8 cellular contexts compared by ENCODE assay signal in genomic region chr1:179883739-179884138, GRCh38. TPM values are rescaled to one million over a fixed set of nuclear protein-coding genes. Genes with fewer than 3 reads are reported as not detected.
DNase-seq lines count a peak whose midpoint lies in the region; ATAC-seq and TF ChIP-seq lines count a peak whose summit lies in the region.

No MANE protein-coding gene starts in this region.

- peak overlapping the region; percentile 70 for H3K4me3 ChIP-seq in AG04450 (ENCODE audit: low read depth, low read length)
- peak overlapping the region; percentile 79 for H3K4me3 ChIP-seq in OCI-LY7 (ENCODE audit: low read depth, low read length, poor library complexity, severe bottlenecking)

- CTCF ChIA-PET in AG04450 (lab: Charles Lee) (interaction anchor here (0.6 to 1.8 kb wide), 4 partner anchors 9 to 371 kb away, joined by 3 to 5 read pairs (median 3); no protein-coding TSS in a partner anchor), OCI-LY7 (lab: Charles Lee; ENCODE audit: unreplicated experiment) (no interaction called here)

- POLR2A ChIA-PET in AG04450 (lab: Yijun Ruan, JAX) (interaction anchor here (0.6 kb wide), 2 partner anchors 18 to 252 kb away, joined by 3 read pairs; no protein-coding TSS in a partner anchor), OCI-LY7 (lab: Charles Lee) (interaction anchor here (0.6 to 2.1 kb wide), 12 partner anchors 8 to 659 kb away, joined by 3 to 9 read pairs (median 4); partner anchors contain the start of gene CEP350)

- no peak for DNase-seq in AG04450 (ENCODE audit: low read depth, low spot score)
- DNase-seq in GM20000 (ENCODE audit: low spot score): peak; percentile 45
- DNase-seq in OCI-LY7 (ENCODE audit: low spot score): peak; percentile 60
- DNase-seq in activated naive CD8-positive, alpha-beta T cell treated with anti-CD3 and anti-CD28 coated beads, Interleukin-2, amount 50 U/mL, for 16 hours (ENCODE audit: low read depth, low spot score): peak; percentile 24
- DNase-seq in left kidney (ENCODE audit: low read depth, low spot score): peak; percentile 44
- peak; percentile 34 for DNase-seq in stimulated activated CD8-positive, alpha-beta memory T cell treated with anti-CD3 and anti-CD28 coated beads, Interleukin-12 subunit alpha, Interleukin-12 subunit beta, amount 100 ng/mL, for 4 hours (ENCODE audit: low read depth)
- no peak for DNase-seq in NCI-H1092 treated with DMSO at 0.1 percent for 48 hours (lab: John Stamatoyannopoulos, UW)

- intact Hi-C loops in OCI-LY7 (cut with micrococcal nuclease; ENCODE audit: unreplicated experiment): loop anchor here (2.0 to 5.0 kb wide), 3 partner anchors 271 to 851 kb away; partner anchors contain the start of genes ACBD6 and QSOX1

- H3K9me3 ChIP-seq in AG04450 (ENCODE audit: control insufficient read depth, insufficient read depth, low read length): no peaks in the 10 kb centered on the region
- H3K9me3 ChIP-seq in OCI-LY7 (ENCODE audit: low read length): no peaks in the 10 kb centered on the region

- H3K27me3 ChIP-seq in AG04450 (ENCODE audit: control insufficient read depth, insufficient read depth, low read length): no peaks in the 10 kb centered on the region

- TF ChIP-seq CTCF in AG04450 (IDR thresholded peaks at IDR 0.05; ENCODE audit: low read depth, low read length): no peak
- no peak for TF ChIP-seq CTCF in GM20000 (IDR thresholded peaks at IDR 0.05; ENCODE audit: extremely low read depth, missing control alignments)
- TF ChIP-seq CTCF in OCI-LY7 (conservative IDR thresholded peaks at IDR 0.05; ENCODE audit: low read length): no peak

- peaks cover 9% of the 10 kb centered on the region; the same call in 1 of the 2 replicates for H3K79me2 ChIP-seq in OCI-LY7 (ENCODE audit: insufficient read depth, low read depth, low read length)

- peaks cover 14% of the 10 kb centered on the region; the same call in 1 of the 2 replicates for H3K36me3 ChIP-seq in OCI-LY7 (ENCODE audit: insufficient read depth, low read length)

- H2AFZ ChIP-seq in OCI-LY7 (ENCODE audit: low read length): peak overlapping the region; percentile 65

- peaks cover 31% of the 10 kb centered on the region for H3K4me1 ChIP-seq in OCI-LY7 (ENCODE audit: insufficient read depth, low read length, poor library complexity, severe bottlenecking)

- no TSS peak for BruUV-seq in OCI-LY7 (replicated peaks; lab: Mats Ljungman, UMichigan)

- no peak overlapping the region for H3K27ac ChIP-seq in AG04450 (ENCODE audit: low read depth, low read length)
- H3K27ac ChIP-seq in OCI-LY7 (ENCODE audit: low read depth, low read length, poor library complexity, severe bottlenecking): peak overlapping the region; percentile 96

- no peak for ATAC-seq in HG02870 (IDR thresholded peaks at IDR 0.05; ENCODE audit: unreplicated experiment)

- H3K9me2 ChIP-seq in OCI-LY7 (ENCODE audit: insufficient read depth, low read length): no peaks in the 10 kb centered on the region

- no peaks in the 10 kb centered on the region; the same call in 1 of the 2 replicates for H4K20me1 ChIP-seq in OCI-LY7 (ENCODE audit: insufficient read depth, low read length)

- peak overlapping the region; percentile 89 for H3K4me2 ChIP-seq in OCI-LY7 (ENCODE audit: low read length)

RNA-seq across cellular contexts. Expression of gene TOR1AIP1, which starts 1.7 kb away (rescaled TPM):
- 33.9 and 44.9 TPM in 2 replicates for polyA plus RNA-seq in AG04450 (2011; rRNA removed)
- 21.3 and 22.3 TPM in 2 replicates for polyA minus RNA-seq in AG04450 (2011; rRNA and poly(A)+ RNA removed)
- total RNA-seq in OCI-LY7 (2014; rRNA removed; shearing (Covaris generic)): 11.0 and 12.1 TPM in 2 replicates
- 14.5 and 16.8 TPM in 2 replicates for total RNA-seq in OCI-LY7 (2022)

RNA-seq across cellular contexts. Expression of gene TOR1AIP2, which starts 6.1 kb away (rescaled TPM):
- polyA plus RNA-seq in AG04450 (2011; rRNA removed): 40.5 and 48.4 TPM in 2 replicates
- 109 and 133 TPM in 2 replicates for polyA minus RNA-seq in AG04450 (2011; rRNA and poly(A)+ RNA removed)
- 21.6 and 31.0 TPM in 2 replicates for total RNA-seq in OCI-LY7 (2014; rRNA removed; shearing (Covaris generic))
- 47.9 and 49.9 TPM in 2 replicates for total RNA-seq in OCI-LY7 (2022)

Comparison
In these comparisons a context has a peak if more than half of its experiments do, and no peak if none do; other contexts are left out.
1. DNase-seq: peak in GM20000 (single experiment), OCI-LY7 (single experiment), activated naive CD8-positive, alpha-beta T cell treated with anti-CD3 and anti-CD28 coated beads, Interleukin-2, amount 50 U/mL, for 16 hours (single experiment), left kidney (single experiment) and stimulated activated CD8-positive, alpha-beta memory T cell treated with anti-CD3 and anti-CD28 coated beads, Interleukin-12 subunit alpha, Interleukin-12 subunit beta, amount 100 ng/mL, for 4 hours (single experiment); none in AG04450 (single experiment) and NCI-H1092 treated with DMSO at 0.1 percent for 48 hours (single experiment).